In genomic region chr20:46342451-46343357, GRCh38 we compare ENCODE assay signal across 1 cellular context.
TF ChIP-seq lines count a peak whose summit lies in the region.

No MANE protein-coding gene starts in this region.

TF ChIP-seq in HepG2, 621 proteins besides CTCF, POLR2A, EP300 and RAD21 (continued from another document):
- TF ChIP-seq AKNA (CRISPR knock-in tag; IDR thresholded peaks at IDR 0.05; ENCODE audit: borderline replicate concordance) (no peak), ZNF329 (CRISPR knock-in tag; IDR thresholded peaks at IDR 0.05; ENCODE audit: low read depth) (no peak), ZNF879 (CRISPR knock-in tag; IDR thresholded peaks at IDR 0.05) (no peak), ASH2L (IDR thresholded peaks at IDR 0.05; ENCODE audit: insufficient read length, low read depth, low read length) (no peak), FOXJ3 (CRISPR knock-in tag; IDR thresholded peaks at IDR 0.05; ENCODE audit: borderline replicate concordance) (no peak), RARA (CRISPR knock-in tag; IDR thresholded peaks at IDR 0.05) (no peak), SIN3A (IDR thresholded peaks at IDR 0.05; ENCODE audit: borderline replicate concordance, low read depth, low read length) (no peak), PLRG1 (conservative IDR thresholded peaks at IDR 0.05) (no peak)
